14 cellular contexts compared by ENCODE assay signal in the genomic region with DNA sequence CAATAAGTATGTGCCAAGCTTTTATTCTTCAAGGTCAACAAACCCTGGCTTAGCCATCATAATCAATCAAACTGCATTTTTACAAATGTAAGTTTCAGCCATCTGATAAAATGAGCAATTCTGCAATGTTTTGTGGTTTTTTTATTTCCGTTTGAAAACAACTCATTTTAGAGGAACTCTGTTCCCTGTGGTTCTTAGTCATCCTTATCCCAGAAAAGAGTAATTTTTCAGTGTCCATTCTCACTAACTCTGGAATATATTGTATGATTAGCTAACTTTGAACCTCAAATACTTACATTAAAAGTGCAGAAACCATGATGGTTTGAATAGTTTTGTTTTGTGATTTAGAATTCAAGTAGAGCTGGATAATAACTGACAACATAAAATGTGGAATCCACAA.
DNase-seq lines count a peak whose midpoint lies in the region; FAIRE-seq and TF ChIP-seq lines count a peak whose summit lies in the region.
"Had no signal": no experiment of that assay in that cellular context is flagged by ENCODE, and none has a peak within 500 bp of the region (broad histone marks: within the 10 kb centered on the region; RNA-seq: fewer than 3 reads in every experiment).

No MANE protein-coding gene starts in this region.

- TF ChIP-seq CTCF in choroid plexus epithelial cell (conservative IDR thresholded peaks at IDR 0.05; ENCODE audit: low read depth, low read length) (no peak), smooth muscle cell (IDR thresholded peaks at IDR 0.05; ENCODE audit: borderline replicate concordance, insufficient read depth, poor library complexity, severe bottlenecking) (no peak)

- no peak for FAIRE-seq in RCC 7860 (lab: Jason Lieb, UNC)
- FAIRE-seq: endothelial cell of umbilical vein had no signal

- H3K4me1 ChIP-seq in smooth muscle cell (ENCODE audit: low read depth): peaks cover 6% of the 10 kb centered on the region
- H3K4me1 ChIP-seq: HAP-1, tibial nerve had no signal

- H2AFZ ChIP-seq in smooth muscle cell (ENCODE audit: low read depth): no peak overlapping the region

- H3K27ac ChIP-seq in smooth muscle cell (ENCODE audit: low read depth): peak overlapping the region; percentile 51

- peak overlapping the region; percentile 54 for H3K4me2 ChIP-seq in smooth muscle cell

- H4K20me1 ChIP-seq in smooth muscle cell (ENCODE audit: low read depth): no peaks in the 10 kb centered on the region

- H3K79me2 ChIP-seq in smooth muscle cell (ENCODE audit: low read depth): no peaks in the 10 kb centered on the region

- WGBS in smooth muscle cell (ENCODE audit: low lambda C conversion rate): 18% methylated on average over 1 of the region's 1 CpG

- H3K9me3 ChIP-seq in smooth muscle cell (replicated peaks; ENCODE audit: low read depth): no peaks in the 10 kb centered on the region
- H3K9me3 ChIP-seq: HAP-1, tibial nerve had no signal

- H3K9ac ChIP-seq in smooth muscle cell (ENCODE audit: low read depth): no peak overlapping the region

- DNase-seq in GM04504 (ENCODE audit: low read depth) (peak; percentile 38), OCI-M1 (lab: John Stamatoyannopoulos, UW) (peak; percentile 57), choroid plexus epithelial cell (ENCODE audit: low read depth) (peak; percentile 74), smooth muscle cell (lab: John Stamatoyannopoulos, UW; ENCODE audit: unreplicated experiment) (no peak), RCC 7860 (ENCODE audit: low spot score) (no peak), NCI-H2196 treated with DMSO at 0.1 percent for 48 hours (lab: John Stamatoyannopoulos, UW; ENCODE audit: unreplicated experiment) (no peak), NCI-H1048 (lab: John Stamatoyannopoulos, UW) (no peak)
- DNase-seq: activated CD4-positive, alpha-beta T cell treated with anti-CD3 and anti-CD28 coated beads, Interleukin-2, amount 50 U/mL, for 48 hours; NCI-H2107; nucleus accumbens; T-helper 17 cell had no signal

- H3K27me3 ChIP-seq in smooth muscle cell (ENCODE audit: low read depth): no peaks in the 10 kb centered on the region
- H3K27me3 ChIP-seq: tibial nerve had no signal

- H3F3A ChIP-seq in smooth muscle cell (ENCODE audit: low read depth): peaks cover 7% of the 10 kb centered on the region

- no peak overlapping the region for H3K4me3 ChIP-seq in choroid plexus epithelial cell (ENCODE audit: low read depth, low read length)
- no peak overlapping the region for H3K4me3 ChIP-seq in smooth muscle cell
- H3K4me3 ChIP-seq: HAP-1, tibial nerve had no signal

- H3K36me3 ChIP-seq in smooth muscle cell (ENCODE audit: low read depth): no peaks in the 10 kb centered on the region
- H3K36me3 ChIP-seq: HAP-1, tibial nerve had no signal

Comparison
In these comparisons a context has a peak if more than half of its experiments do, and no peak if none do; other contexts are left out.
1. DNase-seq: peak in GM04504 (single experiment), OCI-M1 (single experiment) and choroid plexus epithelial cell (single experiment); none in smooth muscle cell (single experiment), RCC 7860 (single experiment), NCI-H2196 treated with DMSO at 0.1 percent for 48 hours (single experiment) and NCI-H1048 (single experiment).